Comparison of ENCODE assay signal across 8 cellular contexts in the genomic region with DNA sequence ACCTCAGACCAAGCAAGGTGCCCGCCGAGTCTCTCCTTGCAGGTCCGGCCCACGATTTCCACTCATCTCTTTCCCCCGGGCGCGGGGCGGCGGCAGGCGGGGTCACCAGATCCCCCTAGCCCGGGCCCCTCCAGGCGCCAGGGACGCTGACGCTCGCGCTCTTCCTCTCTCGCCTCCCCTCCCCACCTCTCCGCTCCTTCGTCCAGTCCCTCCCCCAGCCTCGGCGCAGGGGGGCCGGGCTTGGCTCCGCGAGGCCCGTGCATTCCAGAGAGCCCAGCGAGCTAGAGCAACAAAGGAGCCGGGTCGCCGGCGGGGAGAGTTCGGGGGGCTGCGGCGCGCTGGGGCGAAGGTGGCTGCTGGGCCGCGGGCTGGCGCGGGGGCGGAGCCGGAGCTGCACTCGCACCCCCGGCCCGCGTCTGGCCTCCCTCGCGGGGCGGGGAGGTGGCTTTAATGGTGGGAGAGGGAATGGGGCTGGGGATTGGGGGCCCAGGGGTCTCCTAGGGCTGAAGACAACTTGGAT. TPM values are rescaled to one million over a fixed set of nuclear protein-coding genes. Genes with fewer than 3 reads are reported as not detected.
DNase-seq lines count a peak whose midpoint lies in the region; ATAC-seq and TF ChIP-seq lines count a peak whose summit lies in the region.

Gene SMO, plus strand, starts transcription at position 262 of the 520 bp plus-strand sequence. CDS start 519 bp downstream, outside the sequence.

- TF ChIP-seq CTCF in LNCaP clone FGC (IDR thresholded peaks at IDR 0.05; ENCODE audit: control insufficient read depth, extremely low read depth, insufficient read depth) (no peak), astrocyte of the spinal cord (IDR thresholded peaks at IDR 0.05; ENCODE audit: low read depth, low read length) (no peak)

- no peaks in the 10 kb centered on the region for H3K36me3 ChIP-seq in skeletal muscle satellite cell (ENCODE audit: insufficient read depth, low read length)

- in situ Hi-C loops in astrocyte of the spinal cord (cut with HindIII; ENCODE audit: low sequenced_read_pairs): no loop called here

- DNase-seq in NCI-H1694 treated with DMSO at 0.1 percent for 48 hours (lab: John Stamatoyannopoulos, UW): peak; percentile 29
- DNase-seq in NCI-H1694 (lab: John Stamatoyannopoulos, UW): no peak
- no peak for DNase-seq in LNCaP clone FGC (ENCODE audit: low read depth)
- DNase-seq in astrocyte of the spinal cord (ENCODE audit: low read depth, low spot score): peak; percentile 46

- ATAC-seq in GM19395 (IDR thresholded peaks at IDR 0.05; ENCODE audit: unreplicated experiment): no peak
- no peak for ATAC-seq in HG02970 (IDR thresholded peaks at IDR 0.05; ENCODE audit: low FRiP score, unreplicated experiment)

- H3K4me3 ChIP-seq in LNCaP clone FGC (ENCODE audit: low read depth, low read length): peak within 1 kb of the TSS; percentile 60
- H3K4me3 ChIP-seq in astrocyte of the spinal cord (ENCODE audit: low read depth, low read length): peak within 1 kb of the TSS; percentile 60
- H3K4me3 ChIP-seq in iPS-18c (ENCODE audit: insufficient read depth, low read depth, low read length): peak within 1 kb of the TSS; percentile 84
- peak within 1 kb of the TSS; percentile 77 for H3K4me3 ChIP-seq in skeletal muscle satellite cell (ENCODE audit: low read length)

- peak within 1 kb of the TSS; percentile 86 for H3K4me2 ChIP-seq in skeletal muscle satellite cell (ENCODE audit: low read length)

- H3K27me3 ChIP-seq in skeletal muscle satellite cell (ENCODE audit: control insufficient read depth, insufficient read depth, low read length): peaks cover 34% of the 10 kb centered on the region

- H3K9me3 ChIP-seq in iPS-18c (ENCODE audit: control insufficient read depth, insufficient read depth, low read length) (peaks cover 2% of the 10 kb centered on the region), skeletal muscle satellite cell (replicated peaks; ENCODE audit: low read length) (no peaks in the 10 kb centered on the region)

- H3K4me1 ChIP-seq in skeletal muscle satellite cell (ENCODE audit: control insufficient read depth, insufficient read depth, low read length): peaks cover 10% of the 10 kb centered on the region

- H3K9ac ChIP-seq in skeletal muscle satellite cell (ENCODE audit: low read depth, low read length): peak within 1 kb of the TSS; percentile 68

RNA-seq across cellular contexts. Expression of gene SMO, which starts in this region (rescaled TPM):
- 1.5 and 3.5 TPM in 2 replicates for total RNA-seq in skeletal muscle satellite cell (2012; rRNA removed)

Comparison
In these comparisons a context has a peak if more than half of its experiments do, and no peak if none do; other contexts are left out.
1. DNase-seq: peak in NCI-H1694 treated with DMSO at 0.1 percent for 48 hours (single experiment) and astrocyte of the spinal cord (single experiment); none in NCI-H1694 (single experiment) and LNCaP clone FGC (single experiment).
2. Peak in every context shown above with its lines, with median percentiles within 50 percentile points of each other: H3K4me3 ChIP-seq.